Comparison of ENCODE assay signal across 1 cellular context in genomic region chr10:109922353-109922975, GRCh38.
TF ChIP-seq lines count a peak whose summit lies in the region.

No MANE protein-coding gene starts in this region.

TF ChIP-seq in endothelial cell of umbilical vein, 7 proteins besides CTCF, POLR2A, EP300 and RAD21:
- TF ChIP-seq FOS (IDR thresholded peaks at IDR 0.05; ENCODE audit: borderline replicate concordance, insufficient read depth, low read length) (no peak), GATA2 (IDR thresholded peaks at IDR 0.05; ENCODE audit: insufficient read depth, insufficient read length, low read depth, low read length) (no peak), JUN (IDR thresholded peaks at IDR 0.05; ENCODE audit: borderline replicate concordance, insufficient read depth, insufficient read length, low read depth) (no peak), MAX (IDR thresholded peaks at IDR 0.05; ENCODE audit: insufficient read depth, insufficient read length) (no peak), EZH2 (IDR thresholded peaks at IDR 0.05; ENCODE audit: borderline replicate concordance, low read depth, low read length, severe bottlenecking) (no peak), POLR2AphosphoS5 (IDR thresholded peaks at IDR 0.05; ENCODE audit: insufficient read depth, low read depth, low read length) (no peak), MYC (IDR thresholded peaks at IDR 0.05; ENCODE audit: low read depth, low read length) (no peak)
